Comparison of ENCODE assay signal across 9 cellular contexts in the genomic region with DNA sequence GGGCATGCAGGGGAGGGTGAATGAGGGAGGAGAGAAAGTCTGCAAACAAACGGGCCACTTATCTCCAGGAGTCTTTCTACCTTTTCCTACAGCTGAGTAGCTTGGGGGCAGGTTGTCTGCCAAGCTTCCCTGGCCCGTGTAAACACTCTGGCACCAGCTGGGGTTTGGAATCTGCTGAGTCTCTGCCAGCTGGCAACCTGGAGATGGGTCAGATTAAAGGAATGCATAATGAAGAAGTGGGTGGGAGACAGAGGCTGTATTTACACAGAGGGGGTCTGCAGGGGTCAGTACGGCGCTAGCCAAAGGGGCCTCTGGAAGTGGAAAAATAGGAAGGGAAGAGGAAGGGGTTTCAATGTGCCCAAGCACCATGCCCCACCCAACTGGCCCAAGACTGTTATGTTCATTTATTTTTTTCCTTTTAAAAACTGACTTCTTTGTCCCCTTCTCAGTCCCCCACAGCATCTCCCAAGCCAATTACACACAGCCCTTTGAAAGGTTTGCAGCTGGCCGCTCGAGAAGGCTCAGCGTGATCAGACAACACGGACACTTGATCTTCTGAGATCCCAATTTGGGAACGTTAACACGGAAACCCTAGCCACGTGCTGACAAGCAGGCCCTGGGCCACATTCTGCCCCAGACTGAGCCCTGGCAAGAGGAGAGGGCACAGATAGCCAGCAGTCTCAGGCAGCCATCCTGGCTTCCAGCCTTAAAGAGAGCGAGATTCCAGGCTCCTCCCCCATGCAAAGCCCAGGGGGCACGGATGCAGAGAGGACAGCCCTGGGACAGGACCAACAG. TPM values are rescaled to one million over a fixed set of nuclear protein-coding genes. Genes with fewer than 3 reads are reported as not detected.
DNase-seq lines count a peak whose midpoint lies in the region; ATAC-seq, FAIRE-seq and TF ChIP-seq lines count a peak whose summit lies in the region.
"Had no signal": no experiment of that assay in that cellular context is flagged by ENCODE, and none has a peak within 500 bp of the region (broad histone marks: within the 10 kb centered on the region; RNA-seq: fewer than 3 reads in every experiment).

No MANE protein-coding gene starts in this region.

- 74% methylated on average over 13 of the region's 13 CpGs for WGBS in HepG2 (ENCODE audit: low lambda C conversion rate)

- H3K79me2 ChIP-seq in HepG2 (ENCODE audit: insufficient read depth, low read length), result peaks cover 95% of the 10 kb centered on the region

- H3K4me3 ChIP-seq in HepG2 (replicated peaks in 1 of 3; ENCODE audit: insufficient read depth in 1 of 3, low read depth in 2 of 3, low read length in 3 of 3), result no peak overlapping the region

- POLR2A ChIA-PET in HepG2 (lab: Yijun Ruan, JAX), result interaction anchor here (0.9 to 2.3 kb wide), 4 partner anchors 13 to 47 kb away, joined by 3 to 10 read pairs (median 3); a partner anchor contains a TSS

- FAIRE-seq in HepG2 (lab: Jason Lieb, UNC), result no peak

- H3K36me3 ChIP-seq in HepG2 (replicated peaks in 1 of 2; ENCODE audit: control insufficient read depth in 1 of 2, insufficient read depth in 2 of 2, low read length in 2 of 2), result peaks cover 10 to 20% of the 10 kb centered on the region in 2 experiments

- no TSS peak for BruUV-seq in HepG2 (replicated peaks; lab: Mats Ljungman, UMichigan)

- peak overlapping the region; percentile 3 for H3K27ac ChIP-seq in HepG2 (ENCODE audit: extremely low read length, insufficient read depth, low read length)
- H3K27ac ChIP-seq: epithelial cell of prostate had no signal

- H3K9me3 ChIP-seq in HepG2 (ENCODE audit: low read length), result no peaks in the 10 kb centered on the region

- H3K27me3 ChIP-seq in HepG2 (ENCODE audit: control insufficient read depth in 1 of 2, insufficient read depth in 2 of 2, low read length in 2 of 2), result no peaks in the 10 kb centered on the region

- peak overlapping the region; percentile 62 for H3K4me3 Mint-ChIP-seq in chondrocyte (ENCODE audit: unreplicated experiment)
- no peak overlapping the region for H3K4me3 Mint-ChIP-seq in immature natural killer cell
- no peak overlapping the region for H3K4me3 Mint-ChIP-seq in activated T-helper 1 cell treated with anti-CD3 and anti-CD28 coated beads, Interleukin-12 subunit alpha, Interleukin-12 subunit beta, Interleukin-2, Interleukin-4 antibody, amounts not matched to agents 30 ng/mL and 10 ng/mL and 1 ng/mL, durations not matched to agents 14 hours and 24 hours and 36 hours

- no peak overlapping the region for H2AFZ ChIP-seq in HepG2 (ENCODE audit: low read length)

- ATAC-seq in HepG2, result peak; percentile 16

- H3K4me1 Mint-ChIP-seq in chondrocyte (ENCODE audit: low read depth) (peaks cover 94% of the 10 kb centered on the region), immature natural killer cell (peaks cover 58 to 61% of the 10 kb centered on the region in 2 donors)
- no peaks in the 10 kb centered on the region for H3K4me1 Mint-ChIP-seq in activated T-helper 1 cell treated with anti-CD3 and anti-CD28 coated beads, Interleukin-12 subunit alpha, Interleukin-12 subunit beta, Interleukin-2, Interleukin-4 antibody, amounts not matched to agents 30 ng/mL and 10 ng/mL and 1 ng/mL, durations not matched to agents 14 hours and 24 hours and 36 hours (ENCODE audit: low read depth)

- peak; percentile 94 for DNase-seq in DMS79 (lab: John Stamatoyannopoulos, UW)
- DNase-seq in NCI-H226, result peak; percentile 95
- DNase-seq in chondrocyte (ENCODE audit: low spot score), result no peak
- DNase-seq in HepG2 (ENCODE audit: low spot score), result peak; percentile 77
- peak; percentile 65 for DNase-seq in ureter (ENCODE audit: low spot score)
- DNase-seq in NOMO-1 treated with DMSO at 0.1 percent for 48 hours (lab: John Stamatoyannopoulos, UW; ENCODE audit: unreplicated experiment), result no peak
- DNase-seq in immature natural killer cell, result no peak
- DNase-seq in activated T-helper 1 cell treated with anti-CD3 and anti-CD28 coated beads, Interleukin-12 subunit alpha, Interleukin-12 subunit beta, Interleukin-2, Interleukin-4 antibody, amounts not matched to agents 30 ng/mL and 10 ng/mL and 1 ng/mL, durations not matched to agents 14 hours and 24 hours and 36 hours (ENCODE audit: low spot score), result no peak

- CTCF ChIA-PET in HepG2 (lab: Yijun Ruan, JAX; ENCODE audit: low intra/inter-chr PET ratio, low total read pairs), result no interaction called here

- H3K27me3 Mint-ChIP-seq in chondrocyte (ENCODE audit: low read depth), result no peaks in the 10 kb centered on the region
- H3K27me3 Mint-ChIP-seq in immature natural killer cell (ENCODE audit: low read depth in 3 of 3), result peaks cover 0 to 4% (median 0%) of the 10 kb centered on the region in 3 donors
- no peaks in the 10 kb centered on the region for H3K27me3 Mint-ChIP-seq in activated T-helper 1 cell treated with anti-CD3 and anti-CD28 coated beads, Interleukin-12 subunit alpha, Interleukin-12 subunit beta, Interleukin-2, Interleukin-4 antibody, amounts not matched to agents 30 ng/mL and 10 ng/mL and 1 ng/mL, durations not matched to agents 14 hours and 24 hours and 36 hours (ENCODE audit: insufficient read depth)

- no peaks in the 10 kb centered on the region for H3K9me3 Mint-ChIP-seq in chondrocyte (ENCODE audit: low read depth)
- no peaks in the 10 kb centered on the region for H3K9me3 Mint-ChIP-seq in immature natural killer cell
- H3K9me3 Mint-ChIP-seq in activated T-helper 1 cell treated with anti-CD3 and anti-CD28 coated beads, Interleukin-12 subunit alpha, Interleukin-12 subunit beta, Interleukin-2, Interleukin-4 antibody, amounts not matched to agents 30 ng/mL and 10 ng/mL and 1 ng/mL, durations not matched to agents 14 hours and 24 hours and 36 hours, result no peaks in the 10 kb centered on the region

- intact Hi-C loops in HepG2 (cut with micrococcal nuclease; ENCODE audit: unreplicated experiment), result no loop called here
- intact Hi-C loops in activated T-helper 1 cell treated with anti-CD3 and anti-CD28 coated beads, Interleukin-12 subunit alpha, Interleukin-12 subunit beta, Interleukin-2, Interleukin-4 antibody, amounts not matched to agents 30 ng/mL and 10 ng/mL and 1 ng/mL, durations not matched to agents 14 hours and 24 hours and 36 hours (cut with micrococcal nuclease), result no loop called here

- TF ChIP-seq CTCF in chondrocyte (IDR thresholded peaks at IDR 0.05), result peak; percentile 30
- no peak for TF ChIP-seq CTCF in HepG2 (CRISPR knock-in tag; IDR thresholded peaks at IDR 0.05)

- peak overlapping the region; percentile 4; the same call in 1 of the 2 replicates for H3K4me2 ChIP-seq in HepG2 (ENCODE audit: low read depth, low read length)

- H3K27ac Mint-ChIP-seq in chondrocyte (ENCODE audit: unreplicated experiment), result peak overlapping the region; percentile 98
- peak overlapping the region in 2 of 6 donors; percentile 10 to 24 for H3K27ac Mint-ChIP-seq in immature natural killer cell
- no peak overlapping the region for H3K27ac Mint-ChIP-seq in activated T-helper 1 cell treated with anti-CD3 and anti-CD28 coated beads, Interleukin-12 subunit alpha, Interleukin-12 subunit beta, Interleukin-2, Interleukin-4 antibody, amounts not matched to agents 30 ng/mL and 10 ng/mL and 1 ng/mL, durations not matched to agents 14 hours and 24 hours and 36 hours

- TF ChIP-seq EP300 in HepG2 (IDR thresholded peaks at IDR 0.05; ENCODE audit: low read depth in 2 of 2, low read length in 2 of 2) (peak in 1 of 2 experiments; percentile 17; a peak in 1 of 4 replicates), HepG2 (CRISPR knock-in tag; IDR thresholded peaks at IDR 0.05; ENCODE audit: borderline replicate concordance) (no peak; the same call in 1 of the 2 replicates)

- no peak for TF ChIP-seq RAD21 in HepG2 (CRISPR knock-in tag; IDR thresholded peaks at IDR 0.05)

- TF ChIP-seq POLR2A in HepG2 (IDR thresholded peaks at IDR 0.05; ENCODE audit: insufficient read depth in 1 of 2, low read depth in 2 of 2, low read length in 2 of 2), result no peak

- peaks cover 31% of the 10 kb centered on the region for H4K20me1 ChIP-seq in HepG2 (ENCODE audit: insufficient read depth, low read length)

- H3K4me1 ChIP-seq in HepG2 (ENCODE audit: insufficient read depth, low read length), result peaks cover 81% of the 10 kb centered on the region

- no peak overlapping the region; the same call in 1 of the 2 replicates for H3K9ac ChIP-seq in HepG2 (ENCODE audit: insufficient read depth, low read depth, low read length)

- H3K36me3 Mint-ChIP-seq in chondrocyte (ENCODE audit: low read depth), result peaks cover 6% of the 10 kb centered on the region
- peaks cover 0 to 5% (median 0%) of the 10 kb centered on the region in 3 donors for H3K36me3 Mint-ChIP-seq in immature natural killer cell
- peaks cover 2% of the 10 kb centered on the region for H3K36me3 Mint-ChIP-seq in activated T-helper 1 cell treated with anti-CD3 and anti-CD28 coated beads, Interleukin-12 subunit alpha, Interleukin-12 subunit beta, Interleukin-2, Interleukin-4 antibody, amounts not matched to agents 30 ng/mL and 10 ng/mL and 1 ng/mL, durations not matched to agents 14 hours and 24 hours and 36 hours (ENCODE audit: low read depth)

- in situ Hi-C loops in HepG2 (cut with HindIII; ENCODE audit: extremely low pct_ligation_motif_present, low pct_unique_long_range_greater_than_20kb), result no loop called here

RNA-seq across cellular contexts. Expression of a gene that starts 25.2 kb away (rescaled TPM):
- total RNA-seq in chondrocyte (159 to 178 TPM (median 159 TPM) in 3 replicates), HepG2 (2016; rRNA removed; fragmentation: Illumina TruSeq; extraction: Trizol) (40.5 and 49.1 TPM in 2 replicates), ureter (14.1 TPM)
- total RNA-seq in HepG2 (2016; cell fraction: cytosol; rRNA removed; fragmentation: Illumina TruSeq; extraction: Trizol; ENCODE audit: low read depth), result 4.0 and 4.7 TPM in 2 replicates
- 36.8 and 47.0 TPM in 2 replicates for total RNA-seq in HepG2 (2016; cell fraction: insoluble cytoplasmic fraction; rRNA removed; fragmentation: Illumina TruSeq; extraction: Trizol)
- total RNA-seq in HepG2 (2016; cell fraction: membrane; rRNA removed; fragmentation: Illumina TruSeq; extraction: Trizol), result 24.9 and 25.7 TPM in 2 replicates
- 50.0 and 60.1 TPM in 2 replicates for total RNA-seq in HepG2 (2016; cell fraction: nucleus; rRNA removed; fragmentation: Illumina TruSeq; extraction: Trizol)
- polyA plus RNA-seq in HepG2 (2011; rRNA removed) (68.2 and 72.5 TPM in 2 replicates), immature natural killer cell (1 to 10 TPM; 1.7 to 7.0 (median 4.4) TPM)
- polyA plus RNA-seq in HepG2 (2011; cell fraction: cytosol; rRNA removed), result 51.1 and 62.3 TPM in 2 replicates
- polyA plus RNA-seq in HepG2 (2011; cell fraction: nucleus; rRNA removed), result 100.0 and 109 TPM in 2 replicates
- 42.0 and 55.5 TPM in 2 replicates for polyA plus RNA-seq in HepG2 (2012)
- polyA plus RNA-seq in HepG2 (2016; cell fraction: cytosol; fragmentation: Illumina TruSeq; extraction: Trizol; ENCODE audit: low read depth), result 2.3 and 2.5 TPM in 2 replicates
- 27.8 and 31.3 TPM in 2 replicates for polyA plus RNA-seq in HepG2 (2016; cell fraction: insoluble cytoplasmic fraction; fragmentation: Illumina TruSeq; extraction: Trizol; ENCODE audit: low read depth)
- polyA plus RNA-seq in HepG2 (2016; cell fraction: membrane; fragmentation: Illumina TruSeq; extraction: Trizol; ENCODE audit: low read depth), result 11.1 and 12.4 TPM in 2 replicates
- polyA plus RNA-seq in HepG2 (2016; cell fraction: nucleus; fragmentation: Illumina TruSeq; extraction: Trizol; ENCODE audit: insufficient read depth, low read depth), result 72.8 and 73.2 TPM in 2 replicates
- 21.3 and 119 TPM in 2 replicates for polyA minus RNA-seq in HepG2 (2011; rRNA and poly(A)+ RNA removed; ENCODE audit: low replicate concordance)
- polyA minus RNA-seq in HepG2 (2011; cell fraction: cytosol; rRNA and poly(A)+ RNA removed), result 67.1 and 80.2 TPM in 2 replicates
- polyA minus RNA-seq in HepG2 (2011; cell fraction: nucleus; rRNA and poly(A)+ RNA removed), result 60.0 and 64.5 TPM in 2 replicates
- 2.1 and 2.5 TPM in 2 replicates for total RNA-seq in activated T-helper 1 cell treated with anti-CD3 and anti-CD28 coated beads, Interleukin-12 subunit alpha, Interleukin-12 subunit beta, Interleukin-2, Interleukin-4 antibody, amounts not matched to agents 30 ng/mL and 10 ng/mL and 1 ng/mL, durations not matched to agents 14 hours and 24 hours and 36 hours

Comparison
In these comparisons a context has a peak if more than half of its experiments do, and no peak if none do; other contexts are left out.
1. DNase-seq: peak in DMS79 (single experiment), NCI-H226 (single experiment), HepG2 (single experiment) and ureter (single experiment); none in chondrocyte (single experiment), NOMO-1 treated with DMSO at 0.1 percent for 48 hours (single experiment), immature natural killer cell (0 of 3) and activated T-helper 1 cell treated with anti-CD3 and anti-CD28 coated beads, Interleukin-12 subunit alpha, Interleukin-12 subunit beta, Interleukin-2, Interleukin-4 antibody, amounts not matched to agents 30 ng/mL and 10 ng/mL and 1 ng/mL, durations not matched to agents 14 hours and 24 hours and 36 hours (single experiment).